ENCODE assay signal across 8 cellular contexts in genomic region chr20:409697-410559, GRCh38. TPM values are rescaled to one million over a fixed set of nuclear protein-coding genes. Genes with fewer than 3 reads are reported as not detected.
A peak's percentile ranks its signal among the peaks of the same experiment; 100 is the strongest.
DNase-seq lines count a peak whose midpoint lies in the region; ATAC-seq and TF ChIP-seq lines count a peak whose summit lies in the region.

No MANE protein-coding gene starts in this region.

- H3K9me3 ChIP-seq in left ventricle myocardium inferior (replicated peaks): no peaks in the 10 kb centered on the region
- H3K9me3 ChIP-seq in heart right ventricle: no peaks in the 10 kb centered on the region
- no peaks in the 10 kb centered on the region for H3K9me3 ChIP-seq in adipocyte (ENCODE audit: control insufficient read depth, low read length)
- no peaks in the 10 kb centered on the region for H3K9me3 ChIP-seq in mesodermal cell (ENCODE audit: control insufficient read depth, low read length)
- no peaks in the 10 kb centered on the region for H3K9me3 ChIP-seq in vagina

- H3K4me3 ChIP-seq in left ventricle myocardium inferior: peak overlapping the region; percentile 76
- H3K4me3 ChIP-seq in heart right ventricle: peak overlapping the region in 3 of 10 donors; percentile 81 to 90 (median 81)
- H3K4me3 ChIP-seq in adipocyte (ENCODE audit: low read length): peak overlapping the region; percentile 96
- H3K4me3 ChIP-seq in mesodermal cell (ENCODE audit: extremely low read depth, insufficient read depth, low read length, poor library complexity, severe bottlenecking): peak overlapping the region; percentile 83
- H3K4me3 ChIP-seq in vagina: peak overlapping the region; percentile 9 to 94

- peaks cover 23% of the 10 kb centered on the region for H3K36me3 ChIP-seq in left ventricle myocardium inferior
- peaks cover 0 to 43% (median 17%) of the 10 kb centered on the region in 9 donors for H3K36me3 ChIP-seq in heart right ventricle
- H3K36me3 ChIP-seq in adipocyte (ENCODE audit: control insufficient read depth, insufficient read depth, low read length, severe bottlenecking): peaks cover 18% of the 10 kb centered on the region
- peaks cover 39% of the 10 kb centered on the region for H3K36me3 ChIP-seq in mesodermal cell (ENCODE audit: control insufficient read depth, insufficient read depth, low read length)
- peaks cover 0 to 14% of the 10 kb centered on the region in 2 donors for H3K36me3 ChIP-seq in vagina

- TF ChIP-seq CTCF in left ventricle myocardium inferior (IDR thresholded peaks at IDR 0.05; ENCODE audit: borderline replicate concordance) (no peak), heart right ventricle (IDR thresholded peaks at IDR 0.05) (no peak), vagina (IDR thresholded peaks at IDR 0.05) (no peak)

- no peak overlapping the region for H3K9ac ChIP-seq in adipocyte (ENCODE audit: low read length)

- 78 to 85% methylated on average over 14 of the region's 14 CpGs for WGBS in heart right ventricle, 2 donors
- WGBS in mesodermal cell (ENCODE audit: insufficient coverage in 2 of 2), 2 experiments: 96 to 97% methylated on average over 9 to 13 of the region's 14 CpGs

- intact Hi-C loops in left ventricle myocardium inferior (cut with micrococcal nuclease) (no loop called here), heart right ventricle (cut with DNase I) (loop anchor here in 6 of 10 donors (5.0 to 10.0 kb wide), 8 partner anchors 43 to 67 kb away; partner anchors contain the start of gene TBC1D20 (in 2 of the 6)), vagina (cut with DNase I) (loop anchor here (10.0 kb wide), 1 partner anchor 65 kb away; the partner anchor contains the start of gene NRSN2)

- no peaks in the 10 kb centered on the region for H3K27me3 ChIP-seq in left ventricle myocardium inferior (ENCODE audit: low read depth)
- no peaks in the 10 kb centered on the region for H3K27me3 ChIP-seq in heart right ventricle
- no peaks in the 10 kb centered on the region for H3K27me3 ChIP-seq in adipocyte (replicated peaks; ENCODE audit: control insufficient read depth, insufficient read depth, low read length)
- no peaks in the 10 kb centered on the region for H3K27me3 ChIP-seq in vagina

- H3K27ac ChIP-seq in left ventricle myocardium inferior (replicated peaks) (no peak overlapping the region), heart right ventricle (peak overlapping the region in 4 of 10 donors; percentile 95 to 98 (median 96)), mesodermal cell (ENCODE audit: low read depth, low read length, severe bottlenecking) (no peak overlapping the region), vagina (peak overlapping the region; percentile 88)

- TF ChIP-seq POLR2A in vagina (IDR thresholded peaks at IDR 0.05): no peak

- H3K4me1 ChIP-seq in left ventricle myocardium inferior (peaks cover 34% of the 10 kb centered on the region), heart right ventricle (peaks cover 3 to 29% (median 19%) of the 10 kb centered on the region in 9 donors), adipocyte (ENCODE audit: control insufficient read depth, insufficient read depth, low read length) (peaks cover 16% of the 10 kb centered on the region), mesodermal cell (ENCODE audit: control insufficient read depth, insufficient read depth, low read length, poor library complexity, severe bottlenecking) (peaks cover 12% of the 10 kb centered on the region), vagina (peaks cover 34% of the 10 kb centered on the region)

- ATAC-seq in heart right ventricle (no peak), GM21526 (IDR thresholded peaks at IDR 0.05; ENCODE audit: low FRiP score, unreplicated experiment) (no peak)

- no peak for DNase-seq in left ventricle myocardium inferior
- DNase-seq in heart right ventricle: no peak
- DNase-seq in adipocyte (ENCODE audit: low read depth): no peak
- no peak for DNase-seq in vagina (ENCODE audit: extremely low spot score in 2 of 2)
- no peak for DNase-seq in SK-N-DZ (ENCODE audit: low spot score)
- DNase-seq in kidney tubule cell (ENCODE audit: low spot score): no peak

RNA-seq across cellular contexts. Expression of gene RBCK1, which starts 1.8 kb away (rescaled TPM):
- 49.7 TPM for total RNA-seq in left ventricle myocardium inferior
- 10 to 100 TPM; 32.0 to 74.2 (median 41.4) TPM for total RNA-seq in heart right ventricle
- polyA plus RNA-seq in heart right ventricle: 10 to 100 TPM; 57.9 to 86.8 TPM
- polyA plus RNA-seq in mesodermal cell (2013, experiment 1 of 2): 61.7 TPM
- polyA plus RNA-seq in mesodermal cell (2013, experiment 2 of 2): 56.2 TPM
- total RNA-seq in vagina: 67.0 TPM
- 42.3 and 48.9 TPM in 2 replicates for polyA plus RNA-seq in SK-N-DZ (2014; cell fraction: cytosol; rRNA removed)
- polyA plus RNA-seq in SK-N-DZ (2014; cell fraction: nucleus; rRNA removed): 56.0 and 90.3 TPM in 2 replicates

RNA-seq across cellular contexts. Expression of gene TRIB3, which starts 29.4 kb away (rescaled TPM):
- total RNA-seq in left ventricle myocardium inferior: 0.69 TPM
- 1 to 10 TPM in 7 of 10 donors, under 1 TPM in 3; 0.33 to 4.3 (median 1.1) TPM for total RNA-seq in heart right ventricle
- polyA plus RNA-seq in heart right ventricle: 10 to 100 TPM in 1 of 2 donors, 1 to 10 TPM in 1; 1.4 to 10.6 TPM
- 20.7 TPM for polyA plus RNA-seq in mesodermal cell (2013, experiment 1 of 2)
- polyA plus RNA-seq in mesodermal cell (2013, experiment 2 of 2): 13.8 TPM
- 15.7 TPM for total RNA-seq in vagina
- 19.6 and 25.6 TPM in 2 replicates for polyA plus RNA-seq in SK-N-DZ (2014; cell fraction: cytosol; rRNA removed)
- 10.6 and 16.7 TPM in 2 replicates for polyA plus RNA-seq in SK-N-DZ (2014; cell fraction: nucleus; rRNA removed)

RNA-seq across cellular contexts. Expression of gene TBC1D20, which starts 52.4 kb away (rescaled TPM):
- 23.0 TPM for total RNA-seq in left ventricle myocardium inferior
- 10 to 100 TPM; 20.3 to 28.2 (median 23.5) TPM for total RNA-seq in heart right ventricle
- 10 to 100 TPM; 12.9 to 16.7 TPM for polyA plus RNA-seq in heart right ventricle
- polyA plus RNA-seq in mesodermal cell (2013, experiment 1 of 2): 25.4 TPM
- polyA plus RNA-seq in mesodermal cell (2013, experiment 2 of 2): 21.6 TPM
- total RNA-seq in vagina: 30.9 TPM
- 21.7 and 23.4 TPM in 2 replicates for polyA plus RNA-seq in SK-N-DZ (2014; cell fraction: cytosol; rRNA removed)
- 17.1 and 23.5 TPM in 2 replicates for polyA plus RNA-seq in SK-N-DZ (2014; cell fraction: nucleus; rRNA removed)
